ENCODE assay signal across 11 cellular contexts in genomic region chr12:92556141-92556540, GRCh38.
DNase-seq lines count a peak whose midpoint lies in the region; ATAC-seq and TF ChIP-seq lines count a peak whose summit lies in the region.
"Had no signal": no experiment of that assay in that cellular context is flagged by ENCODE, and none has a peak within 500 bp of the region (broad histone marks: within the 10 kb centered on the region; RNA-seq: fewer than 3 reads in every experiment).

No MANE protein-coding gene starts in this region.

- no peaks in the 10 kb centered on the region for H3K27me3 Mint-ChIP-seq in activated CD4-positive, alpha-beta T cell treated with anti-CD3 and anti-CD28 coated beads, Interleukin-2, amount 10 ng/mL, durations not matched to agents 24 days and 14 days

- peak; percentile 28 for ATAC-seq in GM21528 (IDR thresholded peaks at IDR 0.05; ENCODE audit: low FRiP score, unreplicated experiment)
- no peak for ATAC-seq in GM21360 (IDR thresholded peaks at IDR 0.05; ENCODE audit: unreplicated experiment)
- ATAC-seq: foreskin keratinocyte, right lobe of liver had no signal

- peaks cover 25% of the 10 kb centered on the region for H3K36me3 Mint-ChIP-seq in activated CD4-positive, alpha-beta T cell treated with anti-CD3 and anti-CD28 coated beads, Interleukin-2, amount 10 ng/mL, durations not matched to agents 24 days and 14 days (ENCODE audit: low read depth)

- H3K4me3 Mint-ChIP-seq in activated CD4-positive, alpha-beta T cell treated with anti-CD3 and anti-CD28 coated beads, Interleukin-2, amount 10 ng/mL, durations not matched to agents 24 days and 14 days, result peak overlapping the region; percentile 76

- H3K9me3 ChIP-seq in KOPT-K1 (ENCODE audit: insufficient read depth, low read length, poor library complexity, severe bottlenecking) (no peaks in the 10 kb centered on the region), parathyroid adenoma (ENCODE audit: control insufficient read depth, low read length) (no peaks in the 10 kb centered on the region)
- H3K9me3 ChIP-seq: right lobe of liver had no signal

- no peaks in the 10 kb centered on the region for H3K9me3 Mint-ChIP-seq in activated CD4-positive, alpha-beta T cell treated with anti-CD3 and anti-CD28 coated beads, Interleukin-2, amount 10 ng/mL, durations not matched to agents 24 days and 14 days

- H3K4me1 Mint-ChIP-seq in activated CD4-positive, alpha-beta T cell treated with anti-CD3 and anti-CD28 coated beads, Interleukin-2, amount 10 ng/mL, durations not matched to agents 24 days and 14 days, result peaks cover 52% of the 10 kb centered on the region

- no peak overlapping the region for H2AFZ ChIP-seq in parathyroid adenoma

- peak overlapping the region; percentile 91 for H3K27ac Mint-ChIP-seq in activated CD4-positive, alpha-beta T cell treated with anti-CD3 and anti-CD28 coated beads, Interleukin-2, amount 10 ng/mL, durations not matched to agents 24 days and 14 days

- H3K27me3 ChIP-seq in parathyroid adenoma (ENCODE audit: control insufficient read depth, insufficient read depth, low read length), result no peaks in the 10 kb centered on the region
- H3K27me3 ChIP-seq: cardiac muscle cell, foreskin keratinocyte, right lobe of liver had no signal

- H3K4me1 ChIP-seq in parathyroid adenoma, result peaks cover 72% of the 10 kb centered on the region

- H3K9ac ChIP-seq in parathyroid adenoma, result no peak overlapping the region

- H3K27ac ChIP-seq in KOPT-K1 (ENCODE audit: low read depth, low read length, poor library complexity, severe bottlenecking) (peak overlapping the region; percentile 24), parathyroid adenoma (peak overlapping the region; percentile 2)
- H3K27ac ChIP-seq: cardiac muscle cell, foreskin keratinocyte, right lobe of liver had no signal

- H3K4me3 ChIP-seq in parathyroid adenoma (ENCODE audit: low read depth, low read length), result no peak overlapping the region
- H3K4me3 ChIP-seq: cardiac muscle cell, right lobe of liver had no signal

- H3K36me3 ChIP-seq in KOPT-K1 (ENCODE audit: insufficient read depth, low read length) (no peaks in the 10 kb centered on the region), parathyroid adenoma (ENCODE audit: control insufficient read depth, insufficient read depth, low read length) (no peaks in the 10 kb centered on the region)
- H3K36me3 ChIP-seq: cardiac muscle cell, right lobe of liver had no signal

- TF ChIP-seq CTCF in parathyroid adenoma (IDR thresholded peaks at IDR 0.05), result no peak

- DNase-seq in activated CD4-positive, alpha-beta T cell treated with anti-CD3 and anti-CD28 coated beads, Interleukin-2, amount 10 ng/mL, durations not matched to agents 24 days and 14 days, result peak; percentile 68
- DNase-seq in activated CD4-positive, alpha-beta T cell treated with anti-CD3 and anti-CD28 coated beads for 1 hour, result no peak
- DNase-seq in NCI-H1417 (lab: John Stamatoyannopoulos, UW), result no peak
- DNase-seq in GM19238 (ENCODE audit: insufficient read length, low spot score), result no peak
- DNase-seq: foreskin keratinocyte, right lobe of liver had no signal

- no peak overlapping the region for H3K4me2 ChIP-seq in parathyroid adenoma (ENCODE audit: low read length)

- intact Hi-C loops in activated CD4-positive, alpha-beta T cell treated with anti-CD3 and anti-CD28 coated beads, Interleukin-2, amount 10 ng/mL, durations not matched to agents 24 days and 14 days (cut with micrococcal nuclease), result loop anchor here (1.0 kb wide), 2 partner anchors 10 to 86 kb away; no protein-coding TSS in a partner anchor

- no peaks in the 10 kb centered on the region for H3K79me2 ChIP-seq in parathyroid adenoma
